Comparison of ENCODE assay signal across 9 cellular contexts in the genomic region with DNA sequence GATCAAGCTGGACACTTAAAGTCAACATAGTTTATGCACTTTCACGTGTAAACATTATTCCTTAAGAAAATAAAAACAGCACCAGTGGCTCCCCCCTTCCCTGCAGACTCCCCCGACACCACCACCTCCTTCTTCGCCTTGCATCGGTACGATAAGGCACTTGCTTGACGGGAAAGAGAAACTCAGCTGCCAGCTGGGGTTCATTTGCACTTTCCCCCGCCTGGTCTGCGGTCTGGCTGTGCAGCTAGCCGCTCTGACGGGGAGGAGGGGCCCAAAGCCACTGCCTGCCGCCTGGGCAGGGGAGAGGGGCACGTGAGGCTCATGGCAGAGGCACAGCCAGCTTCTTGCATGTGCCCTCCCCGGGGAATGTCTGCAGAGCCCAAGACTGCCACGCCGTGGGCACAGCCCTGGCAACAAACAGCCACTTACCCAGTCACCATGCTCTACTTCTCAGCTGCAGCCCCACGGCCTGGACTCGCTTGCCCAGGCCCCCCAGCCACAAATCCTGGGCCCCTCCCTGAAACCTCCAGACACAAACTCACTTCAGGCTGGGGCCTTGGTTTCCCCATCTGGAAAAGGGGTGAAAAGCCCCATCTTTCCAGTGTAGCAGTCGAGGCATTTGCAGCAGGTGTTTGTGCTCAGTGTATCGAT. TPM values are rescaled to one million over a fixed set of nuclear protein-coding genes. Genes with fewer than 3 reads are reported as not detected.
A peak's percentile ranks its signal among the peaks of the same experiment; 100 is the strongest.
DNase-seq lines count a peak whose midpoint lies in the region; ATAC-seq and TF ChIP-seq lines count a peak whose summit lies in the region.
"Had no signal": no experiment of that assay in that cellular context is flagged by ENCODE, and none has a peak within 500 bp of the region (broad histone marks: within the 10 kb centered on the region; RNA-seq: fewer than 3 reads in every experiment).

No MANE protein-coding gene starts in this region.

- TF ChIP-seq POLR2A in prostate gland (IDR thresholded peaks at IDR 0.05) = no peak
- peak in 1 of 4 donors; percentile 19 for TF ChIP-seq POLR2A in upper lobe of left lung (IDR thresholded peaks at IDR 0.05)

- peak overlapping the region in 6 of 7 donors; percentile 65 to 86 (median 72) for H3K4me3 Mint-ChIP-seq in CD8-positive, alpha-beta memory T cell

- H3K27ac Mint-ChIP-seq in CD8-positive, alpha-beta memory T cell = peak overlapping the region in 5 of 8 donors; percentile 37 to 87 (median 42)

- 7% methylated on average over 19 of the region's 19 CpGs for WGBS in prostate gland
- 6 to 14% methylated on average over 10 to 18 of the region's 19 CpGs for WGBS in upper lobe of left lung, 2 donors

- peak in 1 of 4 donors; percentile 25 for TF ChIP-seq EP300 in upper lobe of left lung (IDR thresholded peaks at IDR 0.05)

- peak; percentile 46 to 80 (median 69) for DNase-seq in CD8-positive, alpha-beta memory T cell
- DNase-seq in RPMI8226 (peak; percentile 98), germinal center (ENCODE audit: low spot score) (peak; percentile 87), prostate gland (ENCODE audit: low spot score) (peak; percentile 84), upper lobe of left lung (peak; percentile 87 to 94)
- DNase-seq in activated T-helper 9 cell treated with anti-CD3 and anti-CD28 coated beads, Interleukin-2, amount 50 U/mL, for 16 hours (ENCODE audit: low read depth) = peak; percentile 39

- CTCF ChIA-PET in CD8-positive, alpha-beta memory T cell (lab: Charles Lee) = interaction anchor here (0.6 to 3.5 kb wide), 17 partner anchors 13 to 349 kb away, joined by 3 to 18 read pairs (median 4); partner anchors contain the start of gene SOCS1

- ATAC-seq in GM19397 (IDR thresholded peaks at IDR 0.05; ENCODE audit: unreplicated experiment) = peak; percentile 85
- peak; percentile 68 for ATAC-seq in HG03520 (IDR thresholded peaks at IDR 0.05; ENCODE audit: unreplicated experiment)
- ATAC-seq in upper lobe of left lung (ENCODE audit: low FRiP score in 2 of 2) = peak; percentile 81 to 91

- peaks cover 7 to 13% of the 10 kb centered on the region in 2 donors for H3K27me3 Mint-ChIP-seq in CD8-positive, alpha-beta memory T cell

- H3K36me3 Mint-ChIP-seq in CD8-positive, alpha-beta memory T cell = no peaks in the 10 kb centered on the region

- no peaks in the 10 kb centered on the region for H3K27me3 ChIP-seq in CD8-positive, alpha-beta memory T cell (ENCODE audit: insufficient read depth, low read length, poor library complexity, severe bottlenecking)
- H3K27me3 ChIP-seq in prostate gland (replicated peaks; ENCODE audit: insufficient read depth) = no peaks in the 10 kb centered on the region
- H3K27me3 ChIP-seq in upper lobe of left lung = no peaks in the 10 kb centered on the region

- peaks cover 12 to 24% (median 20%) of the 10 kb centered on the region in 3 donors for H3K4me1 Mint-ChIP-seq in CD8-positive, alpha-beta memory T cell

- peaks cover 22% of the 10 kb centered on the region for H3K4me1 ChIP-seq in CD8-positive, alpha-beta memory T cell (ENCODE audit: insufficient read depth, low read length)
- H3K4me1 ChIP-seq in prostate gland (replicated peaks) (peaks cover 2% of the 10 kb centered on the region), upper lobe of left lung (peaks cover 15 to 22% (median 19%) of the 10 kb centered on the region in 4 donors)

- no peaks in the 10 kb centered on the region for H3K36me3 ChIP-seq in CD8-positive, alpha-beta memory T cell (ENCODE audit: insufficient read depth, low read length)
- H3K36me3 ChIP-seq in prostate gland (no peaks in the 10 kb centered on the region), upper lobe of left lung (no peaks in the 10 kb centered on the region)

- no peaks in the 10 kb centered on the region for H3K9me3 ChIP-seq in CD8-positive, alpha-beta memory T cell (ENCODE audit: low read length)
- H3K9me3 ChIP-seq in prostate gland (no peaks in the 10 kb centered on the region), upper lobe of left lung (no peaks in the 10 kb centered on the region)

- peak overlapping the region; percentile 6 for H3K27ac ChIP-seq in CD8-positive, alpha-beta memory T cell (ENCODE audit: low read depth, low read length)
- H3K27ac ChIP-seq in prostate gland (peak overlapping the region; percentile 49 to 55), upper lobe of left lung (peak overlapping the region; percentile 41 to 62 (median 60))

- intact Hi-C loops in prostate gland (cut with DNase I) = no loop called here

- H3K9me3 Mint-ChIP-seq in CD8-positive, alpha-beta memory T cell = no peaks in the 10 kb centered on the region

- peak overlapping the region; percentile 15 for H3K4me3 ChIP-seq in CD8-positive, alpha-beta memory T cell (ENCODE audit: low read length)
- H3K4me3 ChIP-seq in prostate gland (peak overlapping the region in 1 of 2 donors; percentile 5), upper lobe of left lung (peak overlapping the region in 2 of 4 donors; percentile 17 to 21)

- TF ChIP-seq CTCF in prostate gland (IDR thresholded peaks at IDR 0.05) (peak in 2 of 4 experiments; percentile 33 to 40), upper lobe of left lung (IDR thresholded peaks at IDR 0.05) (peak in 3 of 6 experiments; percentile 16 to 37 (median 33))

- POLR2A ChIA-PET in CD8-positive, alpha-beta memory T cell (lab: Charles Lee) = interaction anchor here (2.2 kb wide), 1 partner anchor 42 kb away, joined by 6 read pairs; the partner anchor contains the start of gene SOCS1

RNA-seq across cellular contexts. Expression of gene PRM1, which starts 16.5 kb away (rescaled TPM):
- not detected for total RNA-seq in CD8-positive, alpha-beta memory T cell
- not detected for polyA plus RNA-seq in CD8-positive, alpha-beta memory T cell
- 100 to 1,000 TPM in 1 of 2 donors, 1 to 10 TPM in 1; 1.8 to 992 TPM for total RNA-seq in prostate gland
- total RNA-seq in upper lobe of left lung = not detected
- total RNA-seq: T-helper 1 cell treated with Interleukin-12 subunit alpha and Interleukin-12 subunit beta and Interleukin-4 antibody, amounts not matched to agents 30 ng/mL and 1 ng/mL, for 36 hours had no signal

RNA-seq across cellular contexts. Expression of gene PRM2, which starts 21.3 kb away (rescaled TPM):
- not detected for total RNA-seq in CD8-positive, alpha-beta memory T cell
- not detected for polyA plus RNA-seq in CD8-positive, alpha-beta memory T cell
- 100 to 1,000 TPM in 1 of 2 donors, not detected in 1; 343 TPM for total RNA-seq in prostate gland
- total RNA-seq in upper lobe of left lung = not detected
- total RNA-seq: T-helper 1 cell treated with Interleukin-12 subunit alpha and Interleukin-12 subunit beta and Interleukin-4 antibody, amounts not matched to agents 30 ng/mL and 1 ng/mL, for 36 hours had no signal

RNA-seq across cellular contexts. Expression of gene PRM3, which starts 24.2 kb away (rescaled TPM):
- not detected for total RNA-seq in CD8-positive, alpha-beta memory T cell
- polyA plus RNA-seq in CD8-positive, alpha-beta memory T cell = not detected
- total RNA-seq in prostate gland (not detected), upper lobe of left lung (not detected)
- total RNA-seq: T-helper 1 cell treated with Interleukin-12 subunit alpha and Interleukin-12 subunit beta and Interleukin-4 antibody, amounts not matched to agents 30 ng/mL and 1 ng/mL, for 36 hours had no signal

RNA-seq across cellular contexts. Expression of gene TNP2, which starts 28.5 kb away (rescaled TPM):
- not detected for total RNA-seq in CD8-positive, alpha-beta memory T cell
- not detected for polyA plus RNA-seq in CD8-positive, alpha-beta memory T cell
- not detected for total RNA-seq in prostate gland
- total RNA-seq in upper lobe of left lung = not detected
- total RNA-seq: T-helper 1 cell treated with Interleukin-12 subunit alpha and Interleukin-12 subunit beta and Interleukin-4 antibody, amounts not matched to agents 30 ng/mL and 1 ng/mL, for 36 hours had no signal

RNA-seq across cellular contexts. Expression of gene SOCS1, which starts 41.6 kb away (rescaled TPM):
- 100 to 1,000 TPM; 128 to 144 TPM for total RNA-seq in CD8-positive, alpha-beta memory T cell
- polyA plus RNA-seq in CD8-positive, alpha-beta memory T cell = 17.1 TPM
- total RNA-seq in prostate gland (1 to 10 TPM; 2.6 to 8.2 TPM), upper lobe of left lung (10 to 100 TPM in 5 of 6 donors, 1 to 10 TPM in 1; 9.4 to 36.6 (median 18.5) TPM)

Comparison
In these comparisons a context has a peak if more than half of its experiments do, and no peak if none do; other contexts are left out.
1. DNase-seq: peak in every context shown above with its lines; median percentile 98 in RPMI8226; 90 in upper lobe of left lung; 87 in germinal center; 84 in prostate gland; 69 in CD8-positive, alpha-beta memory T cell; 39 in activated T-helper 9 cell treated with anti-CD3 and anti-CD28 coated beads, Interleukin-2, amount 50 U/mL, for 16 hours.
2. H3K27ac ChIP-seq: peak in every context shown above with its lines; median percentile 60 in upper lobe of left lung; 52 in prostate gland; 6 in CD8-positive, alpha-beta memory T cell.